In genomic region chr12:49683604-49684309, GRCh38 we compare ENCODE assay signal across 16 cellular contexts. TPM values are rescaled to one million over a fixed set of nuclear protein-coding genes. Genes with fewer than 3 reads are reported as not detected.
A peak's percentile ranks its signal among the peaks of the same experiment; 100 is the strongest.
DNase-seq lines count a peak whose midpoint lies in the region; ATAC-seq, FAIRE-seq and TF ChIP-seq lines count a peak whose summit lies in the region.
"Had no signal": no experiment of that assay in that cellular context is flagged by ENCODE, and none has a peak within 500 bp of the region (broad histone marks: within the 10 kb centered on the region; RNA-seq: fewer than 3 reads in every experiment).

No MANE protein-coding gene starts in this region.

- POLR2A ChIA-PET in activated CD4-positive, alpha-beta T cell treated with anti-CD3 and anti-CD28 coated beads for 36 hours (lab: Charles Lee) = interaction anchor here (0.7 to 0.8 kb wide), 2 partner anchors 23 to 29 kb away, joined by 3 read pairs; no protein-coding TSS in a partner anchor
- POLR2A ChIA-PET in GM12878 (lab: Charles Lee) = interaction anchor here (1.1 to 5.6 kb wide), 9 partner anchors 10 to 33 kb away, joined by 3 to 44 read pairs (median 7); no protein-coding TSS in a partner anchor

- H3K79me2 ChIP-seq in GM12878 (ENCODE audit: control insufficient read depth, insufficient read depth, low read length) = peaks cover 80% of the 10 kb centered on the region

- H3K9me3 ChIP-seq in GM12878 (replicated peaks; ENCODE audit: control insufficient read depth, insufficient read depth, low read length) = no peaks in the 10 kb centered on the region
- H3K9me3 ChIP-seq: body of pancreas, prostate gland had no signal

- no peak overlapping the region for H3K4me2 ChIP-seq in GM12878 (ENCODE audit: control insufficient read depth, insufficient read depth)
- H3K4me2 ChIP-seq: hepatocyte had no signal

- FAIRE-seq in GM12878 (lab: Jason Lieb, UNC) = no peak

- H3K27me3 Mint-ChIP-seq in activated CD4-positive, alpha-beta T cell treated with anti-CD3 and anti-CD28 coated beads for 36 hours = no peaks in the 10 kb centered on the region
- no peaks in the 10 kb centered on the region for H3K27me3 Mint-ChIP-seq in IgD-negative memory B cell
- H3K27me3 Mint-ChIP-seq: activated CD4-positive, alpha-beta T cell treated with anti-CD3 and anti-CD28 coated beads, Interleukin-2, amount 10 ng/mL, durations not matched to agents 24 days and 14 days had no signal

- intact Hi-C loops in activated CD4-positive, alpha-beta T cell treated with anti-CD3 and anti-CD28 coated beads for 36 hours (cut with DNase I, micrococcal nuclease) = no loop called here
- intact Hi-C loops in GM12878 (cut with micrococcal nuclease; ENCODE audit: unreplicated experiment) = no loop called here

- no peak for DNase-seq in activated CD4-positive, alpha-beta T cell treated with anti-CD3 and anti-CD28 coated beads for 36 hours
- DNase-seq in activated CD4-positive, alpha-beta T cell treated with anti-CD3 and anti-CD28 coated beads for 48 hours = no peak
- DNase-seq in GM12878 (ENCODE audit: low read depth, low spot score) = no peak
- no peak for DNase-seq in stimulated activated effector memory CD8-positive, alpha-beta T cell treated with anti-CD3 and anti-CD28 coated beads, Interleukin-12 subunit alpha, Interleukin-12 subunit beta, amount 100 ng/mL, for 72 hours (ENCODE audit: low spot score in 2 of 2)
- DNase-seq in GM03348 (ENCODE audit: low spot score) = no peak
- DNase-seq in GM13977 (ENCODE audit: low spot score) = no peak
- DNase-seq: activated CD4-positive, alpha-beta T cell treated with anti-CD3 and anti-CD28 coated beads, Interleukin-2, amount 10 ng/mL, durations not matched to agents 24 days and 14 days; body of pancreas; Calu3; NCI-H526 treated with DMSO at 0.1 percent for 48 hours had no signal

- 44% methylated on average over 3 of the region's 3 CpGs for WGBS in GM12878 (ENCODE audit: insufficient coverage, insufficient replicate concordance, low lambda C conversion rate, missing lambda C conversion rate)

- H3K9me3 Mint-ChIP-seq in activated CD4-positive, alpha-beta T cell treated with anti-CD3 and anti-CD28 coated beads for 36 hours (ENCODE audit: low read depth) = no peaks in the 10 kb centered on the region
- no peaks in the 10 kb centered on the region for H3K9me3 Mint-ChIP-seq in IgD-negative memory B cell
- H3K9me3 Mint-ChIP-seq in stimulated activated effector memory CD8-positive, alpha-beta T cell treated with anti-CD3 and anti-CD28 coated beads, Interleukin-12 subunit alpha, Interleukin-12 subunit beta, amount 100 ng/mL, for 72 hours = no peaks in the 10 kb centered on the region
- H3K9me3 Mint-ChIP-seq: activated CD4-positive, alpha-beta T cell treated with anti-CD3 and anti-CD28 coated beads, Interleukin-2, amount 10 ng/mL, durations not matched to agents 24 days and 14 days; T-helper 1 cell treated with Interleukin-12 subunit alpha and Interleukin-12 subunit beta and Interleukin-4 antibody, amounts not matched to agents 30 μg/mL and 1 μg/mL, for 36 hours had no signal

- H3K27ac Mint-ChIP-seq in activated CD4-positive, alpha-beta T cell treated with anti-CD3 and anti-CD28 coated beads for 36 hours = no peak overlapping the region
- peak overlapping the region in 2 of 3 donors; percentile 35 to 42 for H3K27ac Mint-ChIP-seq in IgD-negative memory B cell
- peak overlapping the region; percentile 15 for H3K27ac Mint-ChIP-seq in stimulated activated effector memory CD8-positive, alpha-beta T cell treated with anti-CD3 and anti-CD28 coated beads, Interleukin-12 subunit alpha, Interleukin-12 subunit beta, amount 100 ng/mL, for 72 hours
- H3K27ac Mint-ChIP-seq: activated CD4-positive, alpha-beta T cell treated with anti-CD3 and anti-CD28 coated beads, Interleukin-2, amount 10 ng/mL, durations not matched to agents 24 days and 14 days; T-helper 1 cell treated with Interleukin-12 subunit alpha and Interleukin-12 subunit beta and Interleukin-4 antibody, amounts not matched to agents 30 μg/mL and 1 μg/mL, for 36 hours had no signal

- in situ Hi-C loops in GM12878 (cut with MboI) = no loop called here
- in situ Hi-C loops in GM13977 (cut with MboI; ENCODE audit: low pct_unique_long_range_greater_than_20kb, low sequenced_read_pairs, unreplicated experiment) = no loop called here

- no peak for TF ChIP-seq RAD21 in GM12878 (IDR thresholded peaks at IDR 0.05; ENCODE audit: insufficient read depth, low read depth, low read length)

- H4K20me1 ChIP-seq in GM12878 (ENCODE audit: control insufficient read depth, insufficient read depth) = no peaks in the 10 kb centered on the region

- TF ChIP-seq EP300 in GM12878 (IDR thresholded peaks at IDR 0.05; ENCODE audit: borderline replicate concordance in 1 of 2, control insufficient read depth in 1 of 2, low read depth in 2 of 2, low read length in 2 of 2) = no peak

- peaks cover 33% of the 10 kb centered on the region for H3K4me1 ChIP-seq in GM12878 (ENCODE audit: control insufficient read depth, insufficient read depth, low read length)
- H3K4me1 ChIP-seq: body of pancreas, prostate gland had no signal

- CTCF ChIA-PET in activated CD4-positive, alpha-beta T cell treated with anti-CD3 and anti-CD28 coated beads for 36 hours (lab: Charles Lee) = interaction anchor here (0.6 to 2.7 kb wide), 10 partner anchors 8 to 103 kb away, joined by 3 to 25 read pairs (median 3); no protein-coding TSS in a partner anchor
- CTCF ChIA-PET in GM12878 (lab: Yijun Ruan, JAX) = interaction anchor here (0.6 to 3.6 kb wide), 13 partner anchors 8 to 429 kb away, joined by 3 to 24 read pairs (median 3); no protein-coding TSS in a partner anchor

- peaks cover 1% of the 10 kb centered on the region for H3K36me3 Mint-ChIP-seq in activated CD4-positive, alpha-beta T cell treated with anti-CD3 and anti-CD28 coated beads for 36 hours (ENCODE audit: low read depth)
- peaks cover 4% of the 10 kb centered on the region for H3K36me3 Mint-ChIP-seq in IgD-negative memory B cell
- H3K36me3 Mint-ChIP-seq in stimulated activated effector memory CD8-positive, alpha-beta T cell treated with anti-CD3 and anti-CD28 coated beads, Interleukin-12 subunit alpha, Interleukin-12 subunit beta, amount 100 ng/mL, for 72 hours = no peaks in the 10 kb centered on the region

- BruUV-seq in GM12878 (replicated peaks; lab: Mats Ljungman, UMichigan) = no TSS peak

- ATAC-seq in activated CD4-positive, alpha-beta T cell treated with anti-CD3 and anti-CD28 coated beads for 36 hours = peak; percentile 75
- ATAC-seq in GM12878 (peak; percentile 48), GM18861 (IDR thresholded peaks at IDR 0.05; ENCODE audit: unreplicated experiment) (no peak)
- ATAC-seq in stimulated activated effector memory CD8-positive, alpha-beta T cell treated with anti-CD3 and anti-CD28 coated beads, Interleukin-12 subunit alpha, Interleukin-12 subunit beta, amount 100 ng/mL, for 72 hours = peak; percentile 74
- ATAC-seq: body of pancreas had no signal

- RAD21 ChIA-PET in GM12878 (lab: Charles Lee; ENCODE audit: unreplicated experiment) = interaction anchor here (0.6 to 3.0 kb wide), 7 partner anchors 10 to 73 kb away, joined by 3 to 34 read pairs (median 5); no protein-coding TSS in a partner anchor

- no peak overlapping the region for H2AFZ ChIP-seq in GM12878 (ENCODE audit: control insufficient read depth, low read depth, low read length)
- H2AFZ ChIP-seq: hepatocyte had no signal

- no peak overlapping the region for H3K9ac ChIP-seq in GM12878 (ENCODE audit: control insufficient read depth, insufficient read depth, low read length)

- H3K27ac ChIP-seq in GM12878 (ENCODE audit: control insufficient read depth, insufficient read depth) = no peak overlapping the region
- H3K27ac ChIP-seq: body of pancreas, hepatocyte, prostate gland, RWPE1 had no signal

- TF ChIP-seq POLR2A in GM12878 (IDR thresholded peaks at IDR 0.05; ENCODE audit: low read depth, low read length) = no peak

- SMC1A ChIA-PET in GM12878 (lab: Charles Lee; ENCODE audit: uncharacterized antibody, unreplicated experiment) = interaction anchor here (0.8 to 14.9 kb wide), 13 partner anchors 7 to 40 kb away, joined by 3 to 131 read pairs (median 7); no protein-coding TSS in a partner anchor

- no peaks in the 10 kb centered on the region for H3K27me3 ChIP-seq in GM12878 (replicated peaks in 1 of 2; ENCODE audit: control insufficient read depth in 2 of 2, insufficient read depth in 2 of 2, low read length in 1 of 2)
- H3K27me3 ChIP-seq: body of pancreas, hepatocyte had no signal

- no peaks in the 10 kb centered on the region; a peak in 1 of 4 replicates for H3K36me3 ChIP-seq in GM12878 (ENCODE audit: control insufficient read depth in 2 of 2, insufficient read depth in 2 of 2, low read length in 1 of 2)
- H3K36me3 ChIP-seq: prostate gland had no signal

- H3K4me3 ChIP-seq in GM12878 = no peak overlapping the region
- H3K4me3 ChIP-seq: body of pancreas, hepatocyte, prostate gland had no signal

- no peak overlapping the region for H3K4me3 Mint-ChIP-seq in activated CD4-positive, alpha-beta T cell treated with anti-CD3 and anti-CD28 coated beads for 36 hours
- peak overlapping the region in 1 of 4 donors; percentile 70 for H3K4me3 Mint-ChIP-seq in IgD-negative memory B cell
- H3K4me3 Mint-ChIP-seq in stimulated activated effector memory CD8-positive, alpha-beta T cell treated with anti-CD3 and anti-CD28 coated beads, Interleukin-12 subunit alpha, Interleukin-12 subunit beta, amount 100 ng/mL, for 72 hours = no peak overlapping the region
- H3K4me3 Mint-ChIP-seq: activated CD4-positive, alpha-beta T cell treated with anti-CD3 and anti-CD28 coated beads, Interleukin-2, amount 10 ng/mL, durations not matched to agents 24 days and 14 days; T-helper 1 cell treated with Interleukin-12 subunit alpha and Interleukin-12 subunit beta and Interleukin-4 antibody, amounts not matched to agents 30 μg/mL and 1 μg/mL, for 36 hours had no signal

- H3K4me1 Mint-ChIP-seq in activated CD4-positive, alpha-beta T cell treated with anti-CD3 and anti-CD28 coated beads for 36 hours = peaks cover 46% of the 10 kb centered on the region
- H3K4me1 Mint-ChIP-seq in IgD-negative memory B cell = peaks cover 34 to 42% (median 40%) of the 10 kb centered on the region in 3 donors
- peaks cover 43% of the 10 kb centered on the region for H3K4me1 Mint-ChIP-seq in stimulated activated effector memory CD8-positive, alpha-beta T cell treated with anti-CD3 and anti-CD28 coated beads, Interleukin-12 subunit alpha, Interleukin-12 subunit beta, amount 100 ng/mL, for 72 hours

- TF ChIP-seq CTCF in GM12878 (IDR thresholded peaks at IDR 0.05 in 2 of 3, conservative IDR thresholded peaks at IDR 0.05 in 1 of 3; ENCODE audit: control insufficient read depth in 2 of 3, extremely low read depth in 1 of 3, insufficient read depth in 1 of 3, low read depth in 3 of 3, low read length in 3 of 3) (no peak), GM13977 (IDR thresholded peaks at IDR 0.05; ENCODE audit: extremely low read depth, insufficient read depth, missing control alignments) (no peak)

RNA-seq across cellular contexts. Expression of gene FMNL3, which starts 23.4 kb away (rescaled TPM):
- 10 to 100 TPM; 23.2 to 24.3 TPM for total RNA-seq in activated CD4-positive, alpha-beta T cell treated with anti-CD3 and anti-CD28 coated beads for 36 hours
- polyA plus RNA-seq in IgD-negative memory B cell (5.6 TPM), GM12878 (2011; rRNA removed) (40.6 and 47.6 TPM in 2 replicates), GM12878 (2014; fragmentation: Illumina TruSeq; extraction: Trizol) (35.3 and 40.6 TPM in 2 replicates), GM12878 (2014; fragmentation: Nextera tagmentation; extraction: Ambion mirVana) (1 to 10 TPM; 3.0 to 5.3 TPM), GM12878 (2014; rRNA removed) (32.6 and 35.0 TPM in 2 replicates), GM12878 (2016; fragmentation: Nextera tagmentation; extraction: Ambion mirVana) (10 to 100 TPM; 15.1 to 15.7 TPM)
- 182 and 205 TPM in 2 replicates for total RNA-seq in GM12878 (2013; cell fraction: nucleolus; rRNA removed)
- total RNA-seq in GM12878 (2014; rRNA removed) (44.1 and 46.8 TPM in 2 replicates), GM12878 (2014; rRNA removed; fragmentation: Illumina TruSeq; extraction: Trizol) (29.1 and 29.2 TPM in 2 replicates), GM12878 (2021) (60.5 and 64.9 TPM in 2 replicates)
- 19.3 TPM for polyA plus RNA-seq in GM12878 (2011; ENCODE audit: low read depth)
- 40.6 and 44.7 TPM in 2 replicates for polyA plus RNA-seq in GM12878 (2011; cell fraction: cytosol; rRNA removed)
- 131 and 157 TPM in 2 replicates for polyA plus RNA-seq in GM12878 (2011; cell fraction: nucleus; rRNA removed)
- 33.5 and 36.8 TPM in 2 replicates for polyA plus RNA-seq in GM12878 (2012)
- 105 and 132 TPM in 2 replicates for polyA minus RNA-seq in GM12878 (2011; rRNA and poly(A)+ RNA removed)
- 41.7 and 48.0 TPM in 2 replicates for polyA minus RNA-seq in GM12878 (2011; cell fraction: cytosol; rRNA and poly(A)+ RNA removed)
- 46.2 and 54.0 TPM in 2 replicates for polyA minus RNA-seq in GM12878 (2011; cell fraction: nucleus; rRNA and poly(A)+ RNA removed)

RNA-seq across cellular contexts. Expression of gene TMBIM6, which starts 57.6 kb away (rescaled TPM):
- total RNA-seq in activated CD4-positive, alpha-beta T cell treated with anti-CD3 and anti-CD28 coated beads for 36 hours = 100 to 1,000 TPM; 378 to 450 TPM
- polyA plus RNA-seq in IgD-negative memory B cell (710 TPM), GM12878 (2011; rRNA removed) (505 and 603 TPM in 2 replicates), GM12878 (2014; fragmentation: Illumina TruSeq; extraction: Trizol) (308 and 371 TPM in 2 replicates), GM12878 (2014; fragmentation: Nextera tagmentation; extraction: Ambion mirVana) (1,000 to 10,000 TPM in 1 of 2 experiments, 100 to 1,000 TPM in 1; 853 to 1,192 TPM), GM12878 (2014; rRNA removed) (220 and 242 TPM in 2 replicates), GM12878 (2016; fragmentation: Nextera tagmentation; extraction: Ambion mirVana) (100 to 1,000 TPM; 451 to 455 TPM)
- total RNA-seq in GM12878 (2013; cell fraction: nucleolus; rRNA removed) = 355 and 369 TPM in 2 replicates
- total RNA-seq in GM12878 (2014; rRNA removed) (231 and 268 TPM in 2 replicates), GM12878 (2014; rRNA removed; fragmentation: Illumina TruSeq; extraction: Trizol) (221 and 224 TPM in 2 replicates), GM12878 (2021) (302 and 306 TPM in 2 replicates)
- 226 TPM for polyA plus RNA-seq in GM12878 (2011; ENCODE audit: low read depth)
- 335 and 461 TPM in 2 replicates for polyA plus RNA-seq in GM12878 (2011; cell fraction: cytosol; rRNA removed)
- 251 and 330 TPM in 2 replicates for polyA plus RNA-seq in GM12878 (2011; cell fraction: nucleus; rRNA removed)
- 221 and 351 TPM in 2 replicates for polyA plus RNA-seq in GM12878 (2012)
- 237 and 279 TPM in 2 replicates for polyA minus RNA-seq in GM12878 (2011; rRNA and poly(A)+ RNA removed)
- 82.2 and 95.7 TPM in 2 replicates for polyA minus RNA-seq in GM12878 (2011; cell fraction: cytosol; rRNA and poly(A)+ RNA removed)
- polyA minus RNA-seq in GM12878 (2011; cell fraction: nucleus; rRNA and poly(A)+ RNA removed) = 65.3 and 85.8 TPM in 2 replicates
